Comparison of ENCODE assay signal across 23 cellular contexts in the genomic region with DNA sequence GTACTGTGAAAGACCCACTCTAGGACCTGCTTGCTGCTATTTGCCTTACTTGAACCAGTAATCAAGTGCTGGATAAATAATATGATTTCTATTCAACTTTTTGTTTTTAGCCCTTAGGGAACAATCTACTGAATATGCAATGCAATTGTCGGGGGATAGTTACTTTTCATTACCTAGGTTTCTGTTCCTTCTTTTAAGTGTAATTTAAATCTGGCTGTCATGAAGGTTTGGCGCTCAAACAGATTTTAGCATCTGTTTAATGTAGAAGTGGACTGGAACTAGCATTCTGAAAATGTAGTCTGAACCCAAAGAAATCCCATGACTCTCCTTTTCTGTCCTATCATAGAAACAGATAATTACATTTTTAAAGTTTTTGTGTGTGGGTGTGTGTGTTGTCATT.
"Had no signal": no experiment of that assay in that cellular context is flagged by ENCODE, and none has a peak within 500 bp of the region (broad histone marks: within the 10 kb centered on the region; RNA-seq: fewer than 3 reads in every experiment).

No MANE protein-coding gene starts in this region.

- H3K4me3 ChIP-seq: breast epithelium, left lung, uterus had no signal

- H3K9me3 ChIP-seq: breast epithelium, left lung, uterus had no signal

- H3K36me3 ChIP-seq: breast epithelium, neural progenitor cell, uterus had no signal

- H3K9ac ChIP-seq: neural progenitor cell had no signal

- H3K27ac Mint-ChIP-seq: activated B cell treated with CpG ODN at 0.5 μM for 24 hours; activated CD4-positive, alpha-beta T cell treated with anti-CD3 and anti-CD28 coated beads for 36 hours; activated naive CD4-positive, alpha-beta T cell treated with anti-CD3 and anti-CD28 coated beads, Interleukin-2, amount 50 U/mL, for 72 hours; activated T-cell treated with anti-CD3 and anti-CD28 coated beads, Interleukin-2, amount 50 U/mL, for 24 hours; activated T-helper 17 cell treated with anti-CD3 and anti-CD28 coated beads, Interleukin-2, amount 50 U/mL, for 72 hours; naive thymus-derived CD8-positive, alpha-beta T cell; neural progenitor cell had no signal

- H3K36me3 Mint-ChIP-seq: activated naive CD4-positive, alpha-beta T cell treated with anti-CD3 and anti-CD28 coated beads, Interleukin-2, amount 50 U/mL, for 72 hours had no signal

- H2AFZ ChIP-seq: neural progenitor cell had no signal

- H3K9me3 Mint-ChIP-seq: activated B cell treated with CpG ODN at 0.5 μM for 24 hours; activated naive CD4-positive, alpha-beta T cell treated with anti-CD3 and anti-CD28 coated beads, Interleukin-2, amount 50 U/mL, for 72 hours; activated T-cell treated with anti-CD3 and anti-CD28 coated beads, Interleukin-2, amount 50 U/mL, for 24 hours; activated T-helper 17 cell treated with anti-CD3 and anti-CD28 coated beads, Interleukin-2, amount 50 U/mL, for 72 hours; central memory CD8-positive, alpha-beta T cell; naive thymus-derived CD8-positive, alpha-beta T cell; neural progenitor cell had no signal

- ATAC-seq: activated CD4-positive, alpha-beta T cell treated with anti-CD3 and anti-CD28 coated beads for 36 hours; activated naive CD4-positive, alpha-beta T cell treated with anti-CD3 and anti-CD28 coated beads, Interleukin-2, amount 50 U/mL, for 72 hours; activated T-helper 17 cell treated with anti-CD3 and anti-CD28 coated beads, Interleukin-2, amount 50 U/mL, for 72 hours; left lung; naive thymus-derived CD8-positive, alpha-beta T cell; stimulated activated naive CD8-positive, alpha-beta T cell treated with anti-CD3 and anti-CD28 coated beads, Interleukin-15, Interleukin-2, amounts not matched to agents 100 U/mL and 50 U/mL, for 24 hours had no signal

- H3K27me3 ChIP-seq: breast epithelium, left lung, neural progenitor cell, uterus had no signal

- H3K4me3 Mint-ChIP-seq: activated B cell treated with CpG ODN at 0.5 μM for 24 hours; activated CD4-positive, alpha-beta T cell treated with anti-CD3 and anti-CD28 coated beads for 36 hours; activated T-cell treated with anti-CD3 and anti-CD28 coated beads, Interleukin-2, amount 50 U/mL, for 24 hours; activated T-helper 17 cell treated with anti-CD3 and anti-CD28 coated beads, Interleukin-2, amount 50 U/mL, for 72 hours; central memory CD8-positive, alpha-beta T cell; naive thymus-derived CD8-positive, alpha-beta T cell; neural progenitor cell had no signal

- H3K27ac ChIP-seq: left lung, neural progenitor cell, uterus had no signal

- DNase-seq: activated B cell treated with CpG ODN at 0.5 μM for 24 hours; activated CD4-positive, alpha-beta T cell treated with anti-CD3 and anti-CD28 coated beads for 36 hours; activated CD4-positive, alpha-beta T cell treated with anti-CD3 and anti-CD28 coated beads, Interleukin-2, amount 50 U/mL, for 4 hours; activated CD8-positive, alpha-beta memory T cell treated with anti-CD3 and anti-CD28 coated beads for 24 hours; activated CD8-positive, alpha-beta memory T cell treated with anti-CD3 and anti-CD28 coated beads, Interleukin-2, amount 50 U/mL, for 4 hours; activated T-cell treated with anti-CD3 and anti-CD28 coated beads, Interleukin-2, amount 50 U/mL, for 24 hours; amniotic stem cell; effector memory CD4-positive, alpha-beta T cell; foreskin melanocyte; kidney glomerular epithelial cell; left lung; naive thymus-derived CD8-positive, alpha-beta T cell; retina; stimulated activated CD4-positive, alpha-beta T cell treated with anti-CD3 and anti-CD28 coated beads, Interleukin-4, amount 100 ng/mL, for 1 hour; stimulated activated naive CD8-positive, alpha-beta T cell treated with anti-CD3 and anti-CD28 coated beads, Interleukin-15, Interleukin-2, amounts not matched to agents 100 U/mL and 50 U/mL, for 24 hours; T1000; trophoblast cell; uterus had no signal

- H3K27me3 Mint-ChIP-seq: activated B cell treated with CpG ODN at 0.5 μM for 24 hours; activated CD4-positive, alpha-beta T cell treated with anti-CD3 and anti-CD28 coated beads for 36 hours; activated T-cell treated with anti-CD3 and anti-CD28 coated beads, Interleukin-2, amount 50 U/mL, for 24 hours; activated T-helper 17 cell treated with anti-CD3 and anti-CD28 coated beads, Interleukin-2, amount 50 U/mL, for 72 hours; central memory CD8-positive, alpha-beta T cell; naive thymus-derived CD8-positive, alpha-beta T cell had no signal
